ENCODE assay signal across 1 cellular context in the genomic region with DNA sequence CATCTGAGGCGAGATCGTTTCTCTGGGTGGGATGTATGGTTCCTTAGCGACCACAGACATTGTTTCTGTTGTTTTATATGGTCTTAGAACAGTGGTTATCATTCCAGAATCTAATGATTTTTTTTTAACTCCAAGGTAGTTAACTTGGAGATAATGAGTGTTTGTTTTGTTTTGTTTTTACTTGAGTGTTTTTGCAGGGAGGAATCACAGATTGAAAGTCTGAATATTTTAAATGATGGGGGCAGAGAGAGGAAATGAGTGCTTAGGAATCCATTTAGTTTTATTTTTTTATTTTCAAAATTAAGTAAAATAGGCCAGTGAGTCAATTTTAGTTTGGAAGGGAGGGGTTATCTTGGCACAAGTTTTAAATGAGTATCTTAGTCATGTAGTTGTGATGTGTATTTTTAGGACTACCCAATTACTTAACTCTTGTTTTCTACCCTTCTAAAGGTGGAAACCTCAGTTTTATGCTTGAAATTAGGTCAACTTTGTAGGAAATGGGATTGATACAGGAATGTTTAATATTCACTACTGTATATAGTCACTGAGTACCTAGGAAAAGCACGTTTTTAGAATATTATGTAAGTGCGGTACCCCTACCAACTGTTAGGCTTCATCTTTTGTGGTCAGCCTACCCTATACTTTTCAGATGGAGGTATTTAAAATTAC.
TF ChIP-seq lines count a peak whose summit lies in the region.

No MANE protein-coding gene starts in this region.

TF ChIP-seq in WTC11, 78 proteins besides CTCF, POLR2A, EP300 and RAD21 (continued from another document):
- TF ChIP-seq EMX1 (CRISPR knock-in tag; IDR thresholded peaks at IDR 0.05): no peak
- no peak for TF ChIP-seq ZNF423 (CRISPR knock-in tag; IDR thresholded peaks at IDR 0.05)
